ENCODE assay signal across 14 cellular contexts in genomic region chr5:146400206-146400605, GRCh38. TPM values are rescaled to one million over a fixed set of nuclear protein-coding genes. Genes with fewer than 3 reads are reported as not detected.
DNase-seq lines count a peak whose midpoint lies in the region; ATAC-seq and TF ChIP-seq lines count a peak whose summit lies in the region.
"Had no signal": no experiment of that assay in that cellular context is flagged by ENCODE, and none has a peak within 500 bp of the region (broad histone marks: within the 10 kb centered on the region; RNA-seq: fewer than 3 reads in every experiment).

No MANE protein-coding gene starts in this region.

- no peak overlapping the region for H3K4me3 Mint-ChIP-seq in progenitor cell of endocrine pancreas (ENCODE audit: low read depth)
- H3K4me3 Mint-ChIP-seq: CD4-positive, alpha-beta memory T cell; H9 had no signal

- peaks cover 38% of the 10 kb centered on the region for H3K27me3 Mint-ChIP-seq in progenitor cell of endocrine pancreas

- H3K9me2 ChIP-seq in SK-N-SH, result no peaks in the 10 kb centered on the region

- no peak overlapping the region for H2AFZ ChIP-seq in SK-N-SH (ENCODE audit: low read depth)

- POLR2A ChIA-PET in SK-N-SH (lab: Yijun Ruan, JAX), result no interaction called here

- H3K36me3 ChIP-seq in SK-N-SH (replicated peaks in 1 of 2; ENCODE audit: control insufficient read depth in 1 of 2, insufficient read depth in 2 of 2, low read length in 1 of 2), result no peaks in the 10 kb centered on the region
- H3K36me3 ChIP-seq in upper lobe of right lung, result no peaks in the 10 kb centered on the region

- DNase-seq in SK-N-SH (peak; percentile 13), NCI-H1694 treated with DMSO at 0.1 percent for 48 hours (lab: John Stamatoyannopoulos, UW) (peak; percentile 54), foreskin melanocyte (peak; percentile 82), upper lobe of right lung (no peak), progenitor cell of endocrine pancreas (ENCODE audit: low spot score, unreplicated experiment) (no peak)
- no peak for DNase-seq in activated CD4-positive, alpha-beta T cell treated with anti-CD3 and anti-CD28 coated beads, Interleukin-2, amount 50 U/mL, for 48 hours
- DNase-seq: ACHN; CD4-positive, alpha-beta memory T cell; GOT3; H9; IMR-90 had no signal

- H3K27ac ChIP-seq in SK-N-SH (ENCODE audit: low read depth in 2 of 2, low read length in 1 of 2) (no peak overlapping the region), upper lobe of right lung (no peak overlapping the region)
- H3K27ac ChIP-seq: C4-2B had no signal

- H3K27ac Mint-ChIP-seq in progenitor cell of endocrine pancreas, result no peak overlapping the region
- H3K27ac Mint-ChIP-seq: CD4-positive, alpha-beta memory T cell; H9 had no signal

- no peaks in the 10 kb centered on the region for H3K4me1 Mint-ChIP-seq in progenitor cell of endocrine pancreas (ENCODE audit: low read depth)

- H3K9me3 ChIP-seq in SK-N-SH (no peaks in the 10 kb centered on the region), upper lobe of right lung (no peaks in the 10 kb centered on the region)

- intact Hi-C loops in upper lobe of right lung (cut with DNase I), result no loop called here

- no peak for TF ChIP-seq EP300 in SK-N-SH (IDR thresholded peaks at IDR 0.05; ENCODE audit: borderline replicate concordance in 1 of 2, low read depth in 1 of 2, low read length in 1 of 2)

- CTCF ChIA-PET in SK-N-SH (lab: Yijun Ruan, JAX), result no interaction called here

- H3K4me3 ChIP-seq in SK-N-SH (ENCODE audit: low read depth in 2 of 2, low read length in 1 of 2) (no peak overlapping the region), upper lobe of right lung (no peak overlapping the region)

- TF ChIP-seq CTCF in SK-N-SH (IDR thresholded peaks at IDR 0.05) (no peak), upper lobe of right lung (IDR thresholded peaks at IDR 0.05) (no peak), progenitor cell of endocrine pancreas (IDR thresholded peaks at IDR 0.05; ENCODE audit: unreplicated experiment) (no peak)

- no peaks in the 10 kb centered on the region for H3K4me1 ChIP-seq in SK-N-SH (ENCODE audit: control insufficient read depth in 1 of 2, insufficient read depth in 2 of 2, low read depth in 1 of 2, low read length in 1 of 2)
- no peaks in the 10 kb centered on the region for H3K4me1 ChIP-seq in upper lobe of right lung

- H3K27me3 ChIP-seq in SK-N-SH (ENCODE audit: insufficient read depth), result peaks cover 14% of the 10 kb centered on the region; the same call in 1 of the 2 replicates
- no peaks in the 10 kb centered on the region for H3K27me3 ChIP-seq in upper lobe of right lung

- no peaks in the 10 kb centered on the region for H3K79me2 ChIP-seq in SK-N-SH (ENCODE audit: insufficient read depth)

- ATAC-seq in SK-N-SH treated with all-trans-retinoic acid at 6 μM for 48 hours (no peak), upper lobe of right lung (peak; percentile 10), GM21717 (IDR thresholded peaks at IDR 0.05; ENCODE audit: unreplicated experiment) (no peak)

- no peak overlapping the region for H3K9ac ChIP-seq in SK-N-SH

- no peaks in the 10 kb centered on the region for H3K9me3 Mint-ChIP-seq in progenitor cell of endocrine pancreas (ENCODE audit: low read depth)
- H3K9me3 Mint-ChIP-seq: CD4-positive, alpha-beta memory T cell; H9 had no signal

- H3K4me2 ChIP-seq in SK-N-SH, result no peak overlapping the region

- H3K36me3 Mint-ChIP-seq in progenitor cell of endocrine pancreas (ENCODE audit: insufficient read depth), result no peaks in the 10 kb centered on the region
- H3K36me3 Mint-ChIP-seq: CD4-positive, alpha-beta memory T cell had no signal

- 13% methylated on average over 2 of the region's 2 CpGs for WGBS in SK-N-SH (ENCODE audit: low lambda C conversion rate)

- no peak for TF ChIP-seq RAD21 in SK-N-SH (IDR thresholded peaks at IDR 0.05; ENCODE audit: low read length)

- H4K20me1 ChIP-seq in SK-N-SH (ENCODE audit: insufficient read depth), result no peaks in the 10 kb centered on the region

- H3F3A ChIP-seq in SK-N-SH (replicated peaks; ENCODE audit: insufficient read depth), result no peaks in the 10 kb centered on the region

TF ChIP-seq in SK-N-SH, 30 proteins besides CTCF, POLR2A, EP300 and RAD21:
- TF ChIP-seq PBX3 (IDR thresholded peaks at IDR 0.05), result no peak
- no peak for TF ChIP-seq FOSL2 (IDR thresholded peaks at IDR 0.05; ENCODE audit: borderline replicate concordance, low read depth)
- no peak for TF ChIP-seq REST (IDR thresholded peaks at IDR 0.05; ENCODE audit: low read depth, low read length)
- no peak for TF ChIP-seq SIN3A (IDR thresholded peaks at IDR 0.05; ENCODE audit: borderline replicate concordance, low read depth, low read length)

TF ChIP-seq in SK-N-SH treated with all-trans-retinoic acid at 6 μM for 48 hours, 23 proteins besides CTCF, POLR2A, EP300 and RAD21 (continues in another document):
- no peak for TF ChIP-seq ZNF70 (CRISPR knock-in tag; IDR thresholded peaks at IDR 0.05)
- no peak for TF ChIP-seq ISL1 (CRISPR knock-in tag; IDR thresholded peaks at IDR 0.05)
- TF ChIP-seq RARB (CRISPR knock-in tag; IDR thresholded peaks at IDR 0.05), result no peak
- TF ChIP-seq ARNTL (CRISPR knock-in tag; IDR thresholded peaks at IDR 0.05; ENCODE audit: borderline replicate concordance, low read depth), result no peak
- TF ChIP-seq ESRRG (CRISPR knock-in tag; IDR thresholded peaks at IDR 0.05), result no peak
- no peak for TF ChIP-seq CSDC2 (CRISPR knock-in tag; IDR thresholded peaks at IDR 0.05)
- no peak for TF ChIP-seq ZFP3 (CRISPR knock-in tag; IDR thresholded peaks at IDR 0.05)
- no peak for TF ChIP-seq OSR1 (CRISPR knock-in tag; IDR thresholded peaks at IDR 0.05)
- TF ChIP-seq ZC3H10 (CRISPR knock-in tag; IDR thresholded peaks at IDR 0.05), result no peak
- no peak for TF ChIP-seq GLIS3 (CRISPR knock-in tag; IDR thresholded peaks at IDR 0.05)
- TF ChIP-seq ZNF8 (CRISPR knock-in tag; IDR thresholded peaks at IDR 0.05), result no peak
- TF ChIP-seq PPARA (CRISPR knock-in tag; IDR thresholded peaks at IDR 0.05; ENCODE audit: borderline replicate concordance), result no peak
- no peak for TF ChIP-seq BACH2 (CRISPR knock-in tag; IDR thresholded peaks at IDR 0.05; ENCODE audit: borderline replicate concordance)
- no peak for TF ChIP-seq ZFP30 (CRISPR knock-in tag; IDR thresholded peaks at IDR 0.05)
- TF ChIP-seq PATZ1 (CRISPR knock-in tag; IDR thresholded peaks at IDR 0.05; ENCODE audit: borderline replicate concordance), result no peak
- TF ChIP-seq ZNF565 (CRISPR knock-in tag; conservative IDR thresholded peaks at IDR 0.05; ENCODE audit: low read depth), result no peak
- no peak for TF ChIP-seq TSHZ2 (CRISPR knock-in tag; IDR thresholded peaks at IDR 0.05)
- TF ChIP-seq TCF4 (CRISPR knock-in tag; IDR thresholded peaks at IDR 0.05; ENCODE audit: borderline replicate concordance), result no peak
- no peak for TF ChIP-seq TOX (CRISPR knock-in tag; IDR thresholded peaks at IDR 0.05; ENCODE audit: borderline replicate concordance)

RNA-seq across cellular contexts. Expression of gene TCERG1, which starts 46.9 kb away (rescaled TPM):
- 38.5 and 47.3 TPM in 2 replicates for polyA plus RNA-seq in SK-N-SH (2012; rRNA removed)
- polyA plus RNA-seq in SK-N-SH (2012; cell fraction: cytosol; rRNA removed), result 21.6 and 26.7 TPM in 2 replicates
- 72.8 and 132 TPM in 2 replicates for polyA plus RNA-seq in SK-N-SH (2012; cell fraction: nucleus; rRNA removed)
- total RNA-seq in upper lobe of right lung (46.3 TPM), progenitor cell of endocrine pancreas (113 and 121 TPM in 2 replicates)

Comparison
In these comparisons a context has a peak if more than half of its experiments do, and no peak if none do; other contexts are left out.
1. DNase-seq: peak in SK-N-SH (single experiment), NCI-H1694 treated with DMSO at 0.1 percent for 48 hours (single experiment) and foreskin melanocyte (single experiment); none in upper lobe of right lung (single experiment), progenitor cell of endocrine pancreas (single experiment) and activated CD4-positive, alpha-beta T cell treated with anti-CD3 and anti-CD28 coated beads, Interleukin-2, amount 50 U/mL, for 48 hours (0 of 2).